Comparison of ENCODE assay signal across 1 cellular context in the genomic region with DNA sequence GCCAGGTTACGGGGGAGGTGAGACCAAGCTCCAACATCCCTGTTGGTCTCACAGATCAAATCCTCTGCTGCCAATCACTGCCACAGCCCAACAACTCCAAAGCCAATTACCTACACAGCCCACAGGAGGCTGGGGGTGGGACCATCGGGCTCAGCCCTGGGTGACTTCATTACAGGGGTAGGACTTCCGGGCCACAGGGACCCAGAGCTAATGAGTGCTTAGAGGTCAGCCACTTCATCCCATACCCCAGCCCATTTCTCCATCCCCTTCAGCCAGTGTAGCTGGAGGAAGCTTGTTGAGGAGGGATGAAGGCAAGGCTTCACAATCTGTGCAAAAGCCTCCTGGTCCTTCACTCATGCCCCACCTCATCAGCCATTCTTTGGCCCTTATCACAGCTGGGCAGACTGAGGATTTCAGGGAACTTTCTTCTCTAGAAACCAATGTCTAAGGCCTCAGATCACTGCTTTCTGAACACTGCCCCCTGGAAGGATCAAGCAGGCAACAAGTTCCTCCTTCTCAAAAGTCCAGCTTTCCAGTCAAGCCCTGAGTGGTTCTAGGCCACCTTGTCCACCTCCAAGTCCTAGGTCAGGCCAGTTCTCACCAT.
TF ChIP-seq lines count a peak whose summit lies in the region.

No MANE protein-coding gene starts in this region.

TF ChIP-seq in HepG2, 621 proteins besides CTCF, POLR2A, EP300 and RAD21:
- TF ChIP-seq KLF15 (CRISPR knock-in tag; IDR thresholded peaks at IDR 0.05; ENCODE audit: borderline replicate concordance) (no peak), FOSL2 (CRISPR knock-in tag; IDR thresholded peaks at IDR 0.05) (no peak), CCAR2 (optimal IDR thresholded peaks at IDR 0.05; ENCODE audit: low read depth, low read length) (no peak), TERF1 (CRISPR knock-in tag; IDR thresholded peaks at IDR 0.05) (no peak), SYNCRIP (IDR thresholded peaks at IDR 0.05; ENCODE audit: insufficient read depth, low read depth, low read length) (no peak), ZNF556 (CRISPR knock-in tag; IDR thresholded peaks at IDR 0.05; ENCODE audit: borderline replicate concordance) (no peak), ZNF275 (CRISPR knock-in tag; IDR thresholded peaks at IDR 0.05; ENCODE audit: borderline replicate concordance) (no peak), ZNF160 (CRISPR knock-in tag; IDR thresholded peaks at IDR 0.05) (no peak), REST (IDR thresholded peaks at IDR 0.05; ENCODE audit: borderline replicate concordance in 1 of 2, low read depth in 1 of 2, low read length in 2 of 2) (no peak), ZNF546 (CRISPR knock-in tag; conservative IDR thresholded peaks at IDR 0.05) (no peak), HIC2 (CRISPR knock-in tag; IDR thresholded peaks at IDR 0.05; ENCODE audit: low read depth) (no peak), REPIN1 (CRISPR knock-in tag; IDR thresholded peaks at IDR 0.05; ENCODE audit: borderline replicate concordance, low read depth) (no peak), PRPF4 (IDR thresholded peaks at IDR 0.05; ENCODE audit: low read depth, low read length, poor library complexity, severe bottlenecking) (no peak)
